Comparison of ENCODE assay signal across 1 cellular context in genomic region chr11:12800032-12800671, GRCh38.
TF ChIP-seq lines count a peak whose summit lies in the region.

No MANE protein-coding gene starts in this region.

TF ChIP-seq in WTC11, 78 proteins besides CTCF, POLR2A, EP300 and RAD21 (continued from another document):
- TF ChIP-seq ATF6 (CRISPR knock-in tag; IDR thresholded peaks at IDR 0.05) (no peak), ZNF219 (CRISPR knock-in tag; IDR thresholded peaks at IDR 0.05; ENCODE audit: borderline replicate concordance) (no peak)
TF ChIP-seq in WTC11: peak in this region for 0.
